In the genomic region with DNA sequence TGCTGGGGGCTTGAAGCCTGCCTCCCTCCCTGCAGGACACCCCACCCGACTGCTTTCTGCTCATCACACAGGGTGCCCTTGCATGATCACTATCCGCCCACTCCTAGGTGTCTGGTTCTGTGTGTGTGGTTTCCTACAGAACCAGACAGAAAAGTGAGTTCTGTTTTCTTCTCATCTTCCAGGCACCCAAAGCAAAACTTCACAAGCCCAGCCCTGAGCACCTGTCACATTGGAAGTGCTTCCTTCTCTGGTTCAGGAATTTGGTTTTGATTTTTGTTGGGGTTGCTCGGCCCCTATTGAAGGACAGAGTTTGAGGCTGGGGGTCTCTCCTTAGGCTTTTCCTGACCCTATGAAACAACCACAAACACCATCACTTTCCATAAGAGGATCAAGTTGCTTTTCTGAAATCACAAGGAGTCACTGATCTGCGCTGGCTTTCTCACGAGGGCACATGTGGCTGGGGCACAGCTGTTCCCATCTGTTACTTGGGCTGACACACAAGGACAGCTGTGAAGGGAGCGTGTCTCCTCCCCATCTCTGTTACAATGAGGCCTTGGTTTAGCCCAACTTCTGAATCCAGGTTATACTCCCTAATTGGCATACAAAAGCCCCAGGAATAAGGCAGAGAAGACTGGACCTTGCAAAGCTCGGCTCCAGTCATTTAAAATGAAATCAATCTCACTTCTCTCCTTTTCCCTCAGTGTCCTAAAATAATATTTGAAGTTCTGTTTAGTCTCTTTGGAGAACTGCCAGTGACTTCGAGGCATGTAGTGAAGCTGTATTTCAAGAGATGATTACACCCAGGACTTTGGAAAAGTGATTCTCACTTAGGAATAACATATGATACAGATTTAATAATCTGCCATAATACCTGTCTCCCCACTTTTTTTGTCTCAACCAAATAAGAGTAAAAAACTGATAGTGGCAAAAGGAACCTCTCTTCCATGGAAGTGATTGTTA, we compare ENCODE assay signal across 26 cellular contexts.
A peak's percentile ranks its signal among the peaks of the same experiment; 100 is the strongest.
DNase-seq lines count a peak whose midpoint lies in the region; ATAC-seq and TF ChIP-seq lines count a peak whose summit lies in the region.
"Had no signal": no experiment of that assay in that cellular context is flagged by ENCODE, and none has a peak within 500 bp of the region (broad histone marks: within the 10 kb centered on the region; RNA-seq: fewer than 3 reads in every experiment).

No MANE protein-coding gene starts in this region.

- TF ChIP-seq CTCF in astrocyte of the spinal cord (IDR thresholded peaks at IDR 0.05; ENCODE audit: low read depth, low read length) (no peak), left ventricle myocardium inferior (IDR thresholded peaks at IDR 0.05; ENCODE audit: borderline replicate concordance) (no peak), psoas muscle (IDR thresholded peaks at IDR 0.05) (no peak), body of pancreas (IDR thresholded peaks at IDR 0.05) (no peak)

- H3K4me1 ChIP-seq in left ventricle myocardium inferior (peaks cover 24% of the 10 kb centered on the region), psoas muscle (peaks cover 32% of the 10 kb centered on the region), body of pancreas (no peaks in the 10 kb centered on the region)

- DNase-seq in EH (ENCODE audit: low read depth) (peak; percentile 19), astrocyte of the spinal cord (ENCODE audit: low read depth, low spot score) (peak; percentile 40), left ventricle myocardium inferior (peak; percentile 46), psoas muscle (peak; percentile 44 to 71), COLO668 (lab: John Stamatoyannopoulos, UW; ENCODE audit: unreplicated experiment) (no peak), body of pancreas (no peak)
- no peak for DNase-seq in activated naive CD4-positive, alpha-beta T cell treated with anti-CD3 and anti-CD28 coated beads, Interleukin-2, amount 50 U/mL, for 16 hours
- DNase-seq: activated CD4-positive, alpha-beta T cell treated with anti-CD3 and anti-CD28 coated beads for 36 hours; activated CD8-positive, alpha-beta memory T cell treated with anti-CD3 and anti-CD28 coated beads for 24 hours; activated gamma-delta T cell; activated T-cell treated with anti-CD3 and anti-CD28 coated beads, Interleukin-2, amount 50 U/mL, for 1 hour; amniotic stem cell; DMS79 treated with DMSO at 0.1 percent for 48 hours; NCI-H1092; NCI-H1930; NCI-H2227 treated with DMSO at 0.1 percent for 48 hours; NCI-H748 treated with DMSO at 0.1 percent for 48 hours; SK-N-SH; small intestine; stimulated activated CD4-positive, alpha-beta T cell treated with anti-CD3 and anti-CD28 coated beads, Interleukin-2, amount 100 ng/mL, for 24 hours; substantia nigra; T-helper 2 cell had no signal

- ATAC-seq in psoas muscle (peak; percentile 97 to 99 (median 98)), HG03457 (IDR thresholded peaks at IDR 0.05; ENCODE audit: unreplicated experiment) (no peak), body of pancreas (no peak)
- ATAC-seq: activated CD4-positive, alpha-beta T cell treated with anti-CD3 and anti-CD28 coated beads for 36 hours; left lobe of liver; natural killer cell treated with Interleukin-12 subunit alpha and Interleukin-12 subunit beta and Interleukin-15 and Interleukin-18, amount 100 ng/mL, for 72 hours had no signal

- no peaks in the 10 kb centered on the region for H3K9me3 ChIP-seq in left ventricle myocardium inferior (replicated peaks)
- H3K9me3 ChIP-seq in psoas muscle, result no peaks in the 10 kb centered on the region
- H3K9me3 ChIP-seq in body of pancreas, result no peaks in the 10 kb centered on the region
- H3K9me3 ChIP-seq: SK-N-SH had no signal

- in situ Hi-C loops in astrocyte of the spinal cord (cut with HindIII; ENCODE audit: low sequenced_read_pairs), result no loop called here

- TF ChIP-seq POLR2A in body of pancreas (IDR thresholded peaks at IDR 0.05), result no peak

- H3K4me3 ChIP-seq in astrocyte of the spinal cord (ENCODE audit: low read depth, low read length), result no peak overlapping the region
- H3K4me3 ChIP-seq in left ventricle myocardium inferior, result no peak overlapping the region
- no peak overlapping the region for H3K4me3 ChIP-seq in psoas muscle
- no peak overlapping the region for H3K4me3 ChIP-seq in body of pancreas
- H3K4me3 ChIP-seq: cardiac muscle cell had no signal

- H3K27ac ChIP-seq in left ventricle myocardium inferior (replicated peaks) (peak overlapping the region; percentile 11), psoas muscle (peak overlapping the region; percentile 80), body of pancreas (no peak overlapping the region)
- H3K27ac ChIP-seq: cardiac muscle cell had no signal

- intact Hi-C loops in left ventricle myocardium inferior (cut with micrococcal nuclease), result no loop called here
- intact Hi-C loops in psoas muscle (cut with DNase I), result no loop called here
- intact Hi-C loops in body of pancreas (cut with DNase I), result no loop called here

- WGBS in psoas muscle, 3 donors, result 27 to 47% (median 28%) methylated on average over 8 of the region's 8 CpGs
- 66 to 68% methylated on average over 8 of the region's 8 CpGs for whole genome bisulfite sequencing in body of pancreas, 2 donors

- H3K36me3 ChIP-seq in left ventricle myocardium inferior (no peaks in the 10 kb centered on the region), psoas muscle (ENCODE audit: insufficient read depth in 1 of 2, low read depth in 1 of 2) (no peaks in the 10 kb centered on the region), body of pancreas (replicated peaks in 1 of 2; ENCODE audit: insufficient read depth in 1 of 2, low read depth in 2 of 2) (no peaks in the 10 kb centered on the region)
- H3K36me3 ChIP-seq: cardiac muscle cell had no signal

- H3K27me3 ChIP-seq in left ventricle myocardium inferior (ENCODE audit: low read depth), result no peaks in the 10 kb centered on the region
- H3K27me3 ChIP-seq in psoas muscle (ENCODE audit: insufficient read depth in 3 of 3, low read length in 2 of 3), result no peaks in the 10 kb centered on the region
- no peaks in the 10 kb centered on the region for H3K27me3 ChIP-seq in body of pancreas
- H3K27me3 ChIP-seq: cardiac muscle cell had no signal

Comparison
In these comparisons a context has a peak if more than half of its experiments do, and no peak if none do; other contexts are left out.
1. DNase-seq: peak in EH (single experiment), astrocyte of the spinal cord (single experiment), left ventricle myocardium inferior (single experiment) and psoas muscle (2 of 2); none in COLO668 (single experiment), body of pancreas (0 of 4) and activated naive CD4-positive, alpha-beta T cell treated with anti-CD3 and anti-CD28 coated beads, Interleukin-2, amount 50 U/mL, for 16 hours (single experiment).
2. H3K27ac ChIP-seq: peak in left ventricle myocardium inferior (single experiment) and psoas muscle (single experiment); none in body of pancreas (0 of 4).
3. ATAC-seq: peak in psoas muscle (4 of 4); none in HG03457 (single experiment) and body of pancreas (single experiment).